Comparison of ENCODE assay signal across 1 cellular context in the genomic region with DNA sequence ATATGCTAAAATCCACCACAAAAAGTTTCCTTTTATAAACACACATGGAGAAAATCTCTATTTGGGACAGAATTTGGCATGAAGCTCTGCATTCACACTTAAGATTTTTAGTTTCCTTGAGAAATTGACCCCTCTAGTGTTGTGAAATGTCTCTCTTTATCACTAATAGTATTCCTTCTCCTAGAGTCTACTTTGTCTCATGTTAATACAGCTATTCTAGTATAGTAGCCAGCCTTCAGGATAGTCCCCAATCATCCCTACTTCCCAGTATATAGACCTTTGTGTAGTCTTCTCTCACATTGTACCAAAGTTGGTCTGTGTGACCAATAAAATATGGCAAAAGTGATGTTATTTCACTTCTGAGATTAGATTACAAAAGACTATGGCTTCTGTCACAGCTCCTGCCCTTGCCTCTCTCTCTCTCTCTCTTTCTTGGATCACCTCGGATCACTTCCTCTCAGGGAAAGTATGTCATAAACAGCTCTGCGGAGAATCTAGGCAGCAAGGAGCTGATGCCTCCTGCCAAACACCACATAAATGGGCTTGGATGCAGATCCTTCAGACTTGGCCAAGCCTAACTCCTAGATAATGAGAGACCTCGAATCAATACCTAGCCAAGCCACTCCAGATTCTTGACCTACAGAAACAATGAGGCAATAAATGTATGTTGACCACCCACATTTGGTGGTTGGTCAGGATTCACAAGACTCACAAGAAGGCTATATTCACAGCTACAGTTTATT.
TF ChIP-seq lines count a peak whose summit lies in the region.

No MANE protein-coding gene starts in this region.

TF ChIP-seq in IMR-90, 13 proteins besides CTCF, POLR2A, EP300 and RAD21:
- no peak for TF ChIP-seq SMC3 (IDR thresholded peaks at IDR 0.05; ENCODE audit: low read depth, low read length)
- TF ChIP-seq RCOR1 (IDR thresholded peaks at IDR 0.05; ENCODE audit: insufficient replicate concordance, low read length) = no peak
- no peak for TF ChIP-seq BHLHE40 (IDR thresholded peaks at IDR 0.05; ENCODE audit: low read depth, low read length)
- TF ChIP-seq RFX5 (IDR thresholded peaks at IDR 0.05; ENCODE audit: low read depth, low read length) = no peak
- TF ChIP-seq, protein P1, sequence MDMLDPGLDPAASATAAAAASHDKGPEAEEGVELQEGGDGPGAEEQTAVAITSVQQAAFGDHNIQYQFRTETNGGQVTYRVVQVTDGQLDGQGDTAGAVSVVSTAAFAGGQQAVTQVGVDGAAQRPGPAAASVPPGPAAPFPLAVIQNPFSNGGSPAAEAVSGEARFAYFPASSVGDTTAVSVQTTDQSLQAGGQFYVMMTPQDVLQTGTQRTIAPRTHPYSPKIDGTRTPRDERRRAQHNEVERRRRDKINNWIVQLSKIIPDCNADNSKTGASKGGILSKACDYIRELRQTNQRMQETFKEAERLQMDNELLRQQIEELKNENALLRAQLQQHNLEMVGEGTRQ (IDR thresholded peaks at IDR 0.05; ENCODE audit: low read depth, low read length) = no peak
- no peak for TF ChIP-seq NFE2L2 (IDR thresholded peaks at IDR 0.05; ENCODE audit: low read depth, low read length)
- no peak for TF ChIP-seq MAFK (IDR thresholded peaks at IDR 0.05; ENCODE audit: low read depth, low read length)
- TF ChIP-seq MAZ (IDR thresholded peaks at IDR 0.05; ENCODE audit: borderline replicate concordance, low read depth, low read length) = no peak
- no peak for TF ChIP-seq MXI1 (IDR thresholded peaks at IDR 0.05; ENCODE audit: borderline replicate concordance, low read depth, low read length)
- no peak for TF ChIP-seq FOS (IDR thresholded peaks at IDR 0.05; ENCODE audit: low read depth, low read length)
- TF ChIP-seq CHD1 (IDR thresholded peaks at IDR 0.05; ENCODE audit: low read depth, low read length) = no peak
- TF ChIP-seq, protein P2, sequence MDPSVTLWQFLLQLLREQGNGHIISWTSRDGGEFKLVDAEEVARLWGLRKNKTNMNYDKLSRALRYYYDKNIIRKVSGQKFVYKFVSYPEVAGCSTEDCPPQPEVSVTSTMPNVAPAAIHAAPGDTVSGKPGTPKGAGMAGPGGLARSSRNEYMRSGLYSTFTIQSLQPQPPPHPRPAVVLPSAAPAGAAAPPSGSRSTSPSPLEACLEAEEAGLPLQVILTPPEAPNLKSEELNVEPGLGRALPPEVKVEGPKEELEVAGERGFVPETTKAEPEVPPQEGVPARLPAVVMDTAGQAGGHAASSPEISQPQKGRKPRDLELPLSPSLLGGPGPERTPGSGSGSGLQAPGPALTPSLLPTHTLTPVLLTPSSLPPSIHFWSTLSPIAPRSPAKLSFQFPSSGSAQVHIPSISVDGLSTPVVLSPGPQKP (IDR thresholded peaks at IDR 0.05; ENCODE audit: borderline replicate concordance, low read depth, low read length) = no peak
- TF ChIP-seq CEBPB (IDR thresholded peaks at IDR 0.05; ENCODE audit: low read depth, low read length) = no peak
TF ChIP-seq in IMR-90: peak in this region for 0.
